ENCODE assay signal across 14 cellular contexts in the genomic region with DNA sequence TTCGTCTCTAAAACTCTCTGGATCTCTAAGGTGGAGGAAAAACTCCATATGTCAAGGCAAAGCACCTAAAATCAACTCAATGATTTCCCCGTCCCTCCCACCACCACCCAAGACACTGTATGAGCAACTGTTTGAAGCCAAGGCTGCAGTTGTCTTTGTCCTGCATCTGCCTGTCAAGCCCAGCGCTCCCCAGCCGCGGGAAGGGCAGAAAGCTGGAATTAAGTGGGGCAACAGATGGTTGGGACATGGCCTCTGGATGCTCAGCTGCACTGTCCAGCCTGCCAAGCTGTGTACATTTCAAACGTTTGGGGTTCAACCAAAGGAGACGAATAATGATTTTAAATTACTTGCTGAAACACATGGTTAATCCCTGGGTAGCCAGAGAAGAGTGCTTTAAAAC.
"Had no signal": no experiment of that assay in that cellular context is flagged by ENCODE, and none has a peak within 500 bp of the region (broad histone marks: within the 10 kb centered on the region; RNA-seq: fewer than 3 reads in every experiment).

No MANE protein-coding gene starts in this region.

- H3K27ac Mint-ChIP-seq: activated naive CD4-positive, alpha-beta T cell treated with anti-CD3 and anti-CD28 coated beads, Interleukin-2, amount 50 U/mL, for 24 hours; activated T-cell treated with anti-CD3 and anti-CD28 coated beads, Interleukin-2, amount 50 U/mL, for 24 hours; T-helper 17 cell had no signal

- H3K4me1 Mint-ChIP-seq: activated naive CD4-positive, alpha-beta T cell treated with anti-CD3 and anti-CD28 coated beads, Interleukin-2, amount 50 U/mL, for 24 hours had no signal

- H3K36me3 Mint-ChIP-seq: activated naive CD4-positive, alpha-beta T cell treated with anti-CD3 and anti-CD28 coated beads, Interleukin-2, amount 50 U/mL, for 24 hours had no signal

- DNase-seq: activated CD4-positive, CD25-positive, alpha-beta regulatory T cell; activated effector memory CD4-positive, alpha-beta T cell treated with Interleukin-2 at 50 U/mL for 16 hours; activated T-cell treated with anti-CD3 and anti-CD28 coated beads, Interleukin-2, amount 50 U/mL, for 24 hours; amniotic stem cell; brain microvascular endothelial cell; effector memory CD4-positive, alpha-beta T cell; hippocampal formation; left ventricle myocardium superior; sigmoid colon; stimulated activated CD4-positive, alpha-beta T cell treated with anti-CD3 and anti-CD28 coated beads, Interleukin-2, amount 100 ng/mL, for 48 hours; stimulated activated naive CD8-positive, alpha-beta T cell treated with anti-CD3 and anti-CD28 coated beads, Interleukin-15, Interleukin-2, amounts not matched to agents 100 U/mL and 50 U/mL, for 24 hours; T-helper 17 cell; upper lobe of left lung had no signal

- ATAC-seq: left ventricle myocardium superior; stimulated activated naive CD8-positive, alpha-beta T cell treated with anti-CD3 and anti-CD28 coated beads, Interleukin-15, Interleukin-2, amounts not matched to agents 100 U/mL and 50 U/mL, for 24 hours; T-helper 17 cell had no signal

- H3K9me3 Mint-ChIP-seq: activated naive CD4-positive, alpha-beta T cell treated with anti-CD3 and anti-CD28 coated beads, Interleukin-2, amount 50 U/mL, for 24 hours; activated T-cell treated with anti-CD3 and anti-CD28 coated beads, Interleukin-2, amount 50 U/mL, for 24 hours had no signal

- H3K27me3 Mint-ChIP-seq: activated naive CD4-positive, alpha-beta T cell treated with anti-CD3 and anti-CD28 coated beads, Interleukin-2, amount 50 U/mL, for 24 hours; activated T-cell treated with anti-CD3 and anti-CD28 coated beads, Interleukin-2, amount 50 U/mL, for 24 hours had no signal

- H3K4me3 Mint-ChIP-seq: activated naive CD4-positive, alpha-beta T cell treated with anti-CD3 and anti-CD28 coated beads, Interleukin-2, amount 50 U/mL, for 24 hours; activated T-cell treated with anti-CD3 and anti-CD28 coated beads, Interleukin-2, amount 50 U/mL, for 24 hours; T-helper 17 cell had no signal
